Comparison of ENCODE assay signal across 1 cellular context in the genomic region with DNA sequence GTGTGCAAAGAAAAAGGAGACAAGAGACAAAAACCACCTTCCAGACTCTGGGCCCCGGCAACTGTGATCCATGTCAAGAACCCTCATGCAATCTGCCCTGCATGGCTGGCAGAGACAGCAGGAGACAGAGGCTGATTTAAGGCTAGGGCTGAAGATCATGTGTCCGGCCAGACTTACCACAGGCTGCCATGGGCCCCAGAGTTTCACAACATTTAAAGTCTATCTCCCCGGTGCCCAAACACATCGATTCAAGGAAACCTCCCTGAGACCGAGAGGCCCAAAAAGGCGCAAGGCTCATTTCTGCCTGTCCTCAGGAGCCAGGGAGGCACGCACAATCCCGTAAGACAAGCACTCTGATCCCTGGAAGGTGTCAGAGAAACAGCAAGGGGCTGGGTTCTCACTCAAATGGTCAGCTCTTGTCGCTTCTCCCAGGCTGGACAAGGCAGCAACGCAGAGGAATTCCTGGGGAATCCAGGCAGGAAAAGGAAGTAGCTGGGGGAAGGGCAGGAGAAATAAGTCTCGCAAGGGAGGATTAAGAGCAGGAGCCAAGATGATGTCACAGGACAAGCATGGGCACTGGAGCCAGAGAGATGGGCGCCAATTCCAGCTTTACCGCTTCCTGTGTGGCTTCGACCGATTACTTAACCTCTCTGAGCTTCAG.
TF ChIP-seq lines count a peak whose summit lies in the region.

No MANE protein-coding gene starts in this region.

TF ChIP-seq in IMR-90, 13 proteins besides CTCF, POLR2A, EP300 and RAD21 (continued from another document):
- TF ChIP-seq, protein P1, sequence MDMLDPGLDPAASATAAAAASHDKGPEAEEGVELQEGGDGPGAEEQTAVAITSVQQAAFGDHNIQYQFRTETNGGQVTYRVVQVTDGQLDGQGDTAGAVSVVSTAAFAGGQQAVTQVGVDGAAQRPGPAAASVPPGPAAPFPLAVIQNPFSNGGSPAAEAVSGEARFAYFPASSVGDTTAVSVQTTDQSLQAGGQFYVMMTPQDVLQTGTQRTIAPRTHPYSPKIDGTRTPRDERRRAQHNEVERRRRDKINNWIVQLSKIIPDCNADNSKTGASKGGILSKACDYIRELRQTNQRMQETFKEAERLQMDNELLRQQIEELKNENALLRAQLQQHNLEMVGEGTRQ (IDR thresholded peaks at IDR 0.05; ENCODE audit: low read depth, low read length) = no peak
- TF ChIP-seq RCOR1 (IDR thresholded peaks at IDR 0.05; ENCODE audit: insufficient replicate concordance, low read length) = no peak
